ENCODE assay signal across 27 cellular contexts in the genomic region with DNA sequence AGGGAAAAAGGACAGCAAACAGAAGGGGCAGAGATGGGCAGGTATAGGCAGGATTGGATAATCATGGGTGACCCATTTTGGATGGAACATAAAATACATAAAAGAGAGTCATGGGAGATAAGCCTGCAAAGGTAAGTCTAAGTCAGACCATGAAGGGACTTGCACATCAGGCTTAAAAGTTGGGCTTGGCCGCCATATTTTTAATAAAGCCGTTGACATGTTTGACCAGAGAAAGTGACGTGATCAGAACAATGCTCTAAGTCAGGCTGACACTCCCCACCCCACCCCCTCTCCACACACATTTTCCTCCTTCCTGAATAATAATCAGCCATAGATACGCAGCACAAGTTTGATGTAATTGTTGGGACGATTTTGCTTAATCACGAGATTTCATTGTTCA.
"Had no signal": no experiment of that assay in that cellular context is flagged by ENCODE, and none has a peak within 500 bp of the region (broad histone marks: within the 10 kb centered on the region; RNA-seq: fewer than 3 reads in every experiment).

No MANE protein-coding gene starts in this region.

- H3K27ac ChIP-seq: stomach, suprapubic skin, testis, thoracic aorta, thyroid gland, tibial artery, tibial nerve, transverse colon, upper lobe of left lung, upper lobe of right lung, uterus, vagina had no signal

- H3K4me1 ChIP-seq: stomach, suprapubic skin, testis, thyroid gland, tibial artery, tibial nerve, transverse colon, upper lobe of left lung, upper lobe of right lung, uterus, vagina had no signal

- H3K9me3 ChIP-seq: suprapubic skin, testis, thyroid gland, tibial artery, transverse colon, upper lobe of right lung, uterus, vagina had no signal

- FAIRE-seq: urothelium cell line had no signal

- DNase-seq: stimulated activated CD4-positive, alpha-beta T cell treated with anti-CD3 and anti-CD28 coated beads, Interleukin-2, amount 100 ng/mL, for 48 hours; stimulated activated CD4-positive, alpha-beta T cell treated with anti-CD3 and anti-CD28 coated beads, Interleukin-4, amount 100 ng/mL, for 1 hour; stimulated activated CD4-positive, alpha-beta T cell treated with anti-CD3 and anti-CD28 coated beads, Interleukin-4, amount 100 ng/mL, for 24 hours; stimulated activated CD4-positive, alpha-beta T cell treated with anti-CD3 and anti-CD28 coated beads, Interleukin-4, amount 100 ng/mL, for 4 hours; stimulated activated CD8-positive, alpha-beta memory T cell treated with anti-CD3 and anti-CD28 coated beads, Interleukin-4, amount 100 ng/mL, for 48 hours; stimulated activated naive B cell treated with anti-CD40 and anti-IgM and Interleukin-4, amounts not matched to agents 10 μg/mL and 1 μg/mL and 100 μg/mL, for 72 hours; stimulated activated naive CD4-positive, alpha-beta T cell; stimulated activated naive CD4-positive, alpha-beta T cell treated with Interleukin-2 at 50 U/mL for 16 hours; stimulated activated naive CD8-positive, alpha-beta T cell treated with anti-CD3 and anti-CD28 coated beads, Interleukin-15, amount 100 ng/mL, for 72 hours; stimulated activated naive CD8-positive, alpha-beta T cell treated with anti-CD3 and anti-CD28 coated beads, Interleukin-15, Interleukin-2, amounts not matched to agents 100 U/mL and 50 U/mL, for 24 hours; stomach; substantia nigra; testis; thyroid gland; tibial artery; transverse colon; trophoblast cell; upper lobe of left lung; upper lobe of right lung; uterus had no signal

- H3K4me3 ChIP-seq: stomach, suprapubic skin, testis, thoracic aorta, thyroid gland, tibial artery, tibial nerve, transverse colon, upper lobe of left lung, upper lobe of right lung, uterus, vagina had no signal

- H3K27me3 ChIP-seq: stomach, suprapubic skin, testis, thyroid gland, tibial artery, tibial nerve, transverse colon, upper lobe of left lung, upper lobe of right lung, uterus, vagina had no signal

- ATAC-seq: stimulated activated effector memory CD8-positive, alpha-beta T cell treated with anti-CD3 and anti-CD28 coated beads, Interleukin-12 subunit alpha, Interleukin-12 subunit beta, amount 100 ng/mL, for 72 hours; stimulated activated memory B cell treated with anti-CD40 and anti-IgM and Interleukin-4, amounts not matched to agents 10 μg/mL and 1 μg/mL and 100 μg/mL, for 72 hours; stimulated activated naive B cell treated with anti-CD40 and anti-IgM and Interleukin-4, amounts not matched to agents 10 μg/mL and 1 μg/mL and 100 μg/mL, for 72 hours; stimulated activated naive CD8-positive, alpha-beta T cell treated with anti-CD3 and anti-CD28 coated beads, Interleukin-15, amount 100 ng/mL, for 72 hours; stimulated activated naive CD8-positive, alpha-beta T cell treated with anti-CD3 and anti-CD28 coated beads, Interleukin-15, Interleukin-2, amounts not matched to agents 100 U/mL and 50 U/mL, for 24 hours; upper lobe of right lung had no signal

- H3K36me3 ChIP-seq: stomach, suprapubic skin, thoracic aorta, thyroid gland, tibial artery, tibial nerve, transverse colon, upper lobe of left lung, upper lobe of right lung, uterus, vagina had no signal
